ENCODE assay signal across 1 cellular context in genomic region chr6:13574571-13575376, GRCh38.
A peak's percentile ranks its signal among the peaks of the same experiment; 100 is the strongest.
TF ChIP-seq lines count a peak whose summit lies in the region.

Gene SIRT5 (plus strand): TSS chr6:13574601. CDS start chr6:13584111, 9,510 bp downstream.

TF ChIP-seq in HepG2, 621 proteins besides CTCF, POLR2A, EP300 and RAD21 (continued from another document):
- no peak for TF ChIP-seq AHDC1 (CRISPR knock-in tag; IDR thresholded peaks at IDR 0.05; ENCODE audit: borderline replicate concordance)
- TF ChIP-seq TGIF2 (CRISPR knock-in tag; IDR thresholded peaks at IDR 0.05) = 0 out of 2 replicates have a peak, but pooled peaks have one; percentile 86
- 0 out of 2 replicates have a peak, but pooled peaks have one; percentile 60 for TF ChIP-seq ZNF674 (CRISPR knock-in tag; IDR thresholded peaks at IDR 0.05; ENCODE audit: low read depth)
- TF ChIP-seq KDM5A (IDR thresholded peaks at IDR 0.05; ENCODE audit: borderline replicate concordance, low read length) = peak; percentile 80; the same call in 1 of the 2 replicates
- TF ChIP-seq ZNF850 (CRISPR knock-in tag; conservative IDR thresholded peaks at IDR 0.05) = no peak
- peak; percentile 31; the same call in 1 of the 2 replicates for TF ChIP-seq ZNF557 (CRISPR knock-in tag; IDR thresholded peaks at IDR 0.05)
- no peak for TF ChIP-seq ZNF263 (CRISPR knock-in tag; IDR thresholded peaks at IDR 0.05)
- peak; percentile 96 for TF ChIP-seq DMAP1 (CRISPR knock-in tag; IDR thresholded peaks at IDR 0.05)
- TF ChIP-seq ZNF747 (CRISPR knock-in tag; IDR thresholded peaks at IDR 0.05; ENCODE audit: borderline replicate concordance) = peak; percentile 87
- TF ChIP-seq SKI (IDR thresholded peaks at IDR 0.05; ENCODE audit: partially characterized antibody) = peak; percentile 22
- no peak; the same call in 1 of the 2 replicates for TF ChIP-seq CREB3 (CRISPR knock-in tag; IDR thresholded peaks at IDR 0.05)
- TF ChIP-seq FOXJ3 (CRISPR knock-in tag; IDR thresholded peaks at IDR 0.05; ENCODE audit: borderline replicate concordance) = peak; percentile 64; the same call in 1 of the 2 replicates
- TF ChIP-seq NFYC (CRISPR knock-in tag; IDR thresholded peaks at IDR 0.05) = peak; percentile 31
- TF ChIP-seq ZNF441 (CRISPR knock-in tag; IDR thresholded peaks at IDR 0.05; ENCODE audit: borderline replicate concordance) = peak; percentile 37; the same call in 1 of the 2 replicates
- TF ChIP-seq KDM5B (CRISPR knock-in tag; IDR thresholded peaks at IDR 0.05; ENCODE audit: borderline replicate concordance) = peak; percentile 96
- peak; percentile 90; the same call in 1 of the 2 replicates for TF ChIP-seq MYC (CRISPR knock-in tag; IDR thresholded peaks at IDR 0.05; ENCODE audit: borderline replicate concordance)
- peak; percentile 95 for TF ChIP-seq ZNF563 (CRISPR knock-in tag; IDR thresholded peaks at IDR 0.05)
- no peak; the same call in 1 of the 2 replicates for TF ChIP-seq ZNF224 (CRISPR knock-in tag; IDR thresholded peaks at IDR 0.05)
- TF ChIP-seq U2AF1 (optimal IDR thresholded peaks at IDR 0.05; ENCODE audit: low read depth, low read length) = peak; percentile 72
